Comparison of ENCODE assay signal across 1 cellular context in genomic region chr16:49986351-49987124, GRCh38.
TF ChIP-seq lines count a peak whose summit lies in the region.

No MANE protein-coding gene starts in this region.

TF ChIP-seq in SK-N-SH, 30 proteins besides CTCF, POLR2A, EP300 and RAD21 (continued from another document):
- TF ChIP-seq YY1 (IDR thresholded peaks at IDR 0.05; ENCODE audit: low read depth) (no peak), PBX3 (IDR thresholded peaks at IDR 0.05) (no peak), NRF1 (IDR thresholded peaks at IDR 0.05; ENCODE audit: low read depth, low read length) (no peak), CHD2 (IDR thresholded peaks at IDR 0.05; ENCODE audit: low read length, partially characterized antibody) (no peak), ZBTB33 (IDR thresholded peaks at IDR 0.05; ENCODE audit: borderline replicate concordance, low read depth) (no peak), GATA2 (CRISPR knock-in tag; IDR thresholded peaks at IDR 0.05) (no peak), FOXM1 (IDR thresholded peaks at IDR 0.05; ENCODE audit: low read depth) (no peak), REST (IDR thresholded peaks at IDR 0.05; ENCODE audit: low read depth, low read length) (no peak), RCOR1 (IDR thresholded peaks at IDR 0.05; ENCODE audit: low read length) (no peak)
